In genomic region chr22:30196141-30196866, GRCh38 we compare ENCODE assay signal across 8 cellular contexts.
DNase-seq lines count a peak whose midpoint lies in the region; ATAC-seq lines count a peak whose summit lies in the region.

No MANE protein-coding gene starts in this region.

- H3K27me3 ChIP-seq in iPS-18a (ENCODE audit: control insufficient read depth, insufficient read depth, low read length), result no peaks in the 10 kb centered on the region

- peak; percentile 98 for DNase-seq in DMS153 treated with DMSO at 0.1 percent for 48 hours (lab: John Stamatoyannopoulos, UW; ENCODE audit: unreplicated experiment)
- peak; percentile 55 for DNase-seq in HuH-7 (ENCODE audit: low spot score)
- peak; percentile 100 for DNase-seq in SHP77 treated with DMSO at 0.1 percent for 48 hours (lab: John Stamatoyannopoulos, UW)
- peak; percentile 100 for DNase-seq in amniotic epithelial cell (ENCODE audit: low read depth)
- DNase-seq in smooth muscle cell of the brain vasculature (ENCODE audit: low read depth, low spot score), result peak; percentile 95
- DNase-seq in NCI-H526 treated with DMSO at 0.1 percent for 48 hours (lab: John Stamatoyannopoulos, UW), result no peak

- H3K9ac ChIP-seq in iPS-18a (ENCODE audit: low read length), result peak overlapping the region; percentile 30

- peaks cover 21% of the 10 kb centered on the region for H3K4me1 ChIP-seq in iPS-18a (ENCODE audit: control insufficient read depth, low read depth, low read length)

- peak overlapping the region; percentile 11 for H3K27ac ChIP-seq in iPS-18a (ENCODE audit: low read length)

- no peaks in the 10 kb centered on the region for H3K36me3 ChIP-seq in iPS-18a (ENCODE audit: control insufficient read depth, low read depth, low read length)

- H3K9me3 ChIP-seq in iPS-18a (ENCODE audit: control insufficient read depth, low read depth, low read length), result no peaks in the 10 kb centered on the region

- H3K4me3 ChIP-seq in iPS-18a (ENCODE audit: low read length), result peak overlapping the region; percentile 28

- ATAC-seq in GM21447 (IDR thresholded peaks at IDR 0.05; ENCODE audit: unreplicated experiment), result no peak
